In the genomic region with DNA sequence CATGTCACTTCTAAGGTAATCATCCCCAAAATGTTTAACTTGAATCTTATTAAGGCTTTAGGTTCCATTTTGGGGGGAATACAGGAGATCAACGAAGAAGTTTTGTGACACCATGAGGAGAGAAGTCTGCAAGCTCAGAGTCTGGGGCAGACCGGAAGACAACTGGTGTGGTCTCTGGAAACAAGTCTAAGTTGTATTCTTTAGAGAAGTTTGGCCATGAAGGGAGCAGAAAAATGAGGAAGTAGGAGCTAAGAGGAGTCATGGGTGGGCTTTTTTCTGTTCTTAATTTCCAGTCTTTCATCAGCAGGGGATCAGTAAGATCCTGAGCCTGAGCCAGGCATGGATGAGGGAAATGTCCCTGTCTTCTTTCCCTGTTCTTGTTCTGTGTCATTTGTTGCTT, we compare ENCODE assay signal across 27 cellular contexts. TPM values are rescaled to one million over a fixed set of nuclear protein-coding genes. Genes with fewer than 3 reads are reported as not detected.
DNase-seq lines count a peak whose midpoint lies in the region; ATAC-seq, FAIRE-seq and TF ChIP-seq lines count a peak whose summit lies in the region.
"Had no signal": no experiment of that assay in that cellular context is flagged by ENCODE, and none has a peak within 500 bp of the region (broad histone marks: within the 10 kb centered on the region; RNA-seq: fewer than 3 reads in every experiment).

No MANE protein-coding gene starts in this region.

- TF ChIP-seq POLR2A in K562 (conservative IDR thresholded peaks at IDR 0.05): no peak

- H2AFZ ChIP-seq in Karpas-422 (ENCODE audit: low read length): peak overlapping the region; percentile 51; the same call in 1 of the 2 replicates
- H2AFZ ChIP-seq in K562 (ENCODE audit: low read depth, low read length): peak overlapping the region; percentile 61

- H3K4me3 ChIP-seq in Karpas-422 (ENCODE audit: low read length) (no peak overlapping the region), K562 (no peak overlapping the region), upper lobe of right lung (no peak overlapping the region)
- H3K4me3 ChIP-seq: ascending aorta, esophagus muscularis mucosa, sigmoid colon, suprapubic skin had no signal

- DNase-seq in Karpas-422 (no peak), NOMO-1 treated with DMSO at 0.1 percent for 48 hours (lab: John Stamatoyannopoulos, UW; ENCODE audit: unreplicated experiment) (peak; percentile 78), K562 (ENCODE audit: extremely low read depth in 1 of 4, low spot score in 3 of 4) (no peak), upper lobe of right lung (no peak), T-helper 1 cell (no peak), NCI-H510A treated with DMSO at 0.1 percent for 48 hours (lab: John Stamatoyannopoulos, UW) (no peak)
- DNase-seq: activated CD4-positive, CD25-positive, alpha-beta regulatory T cell treated with anti-CD3 and anti-CD28 coated beads, Interleukin-2, amount 50 U/mL, for 72 hours; activated CD8-positive, alpha-beta T cell treated with anti-CD3 and anti-CD28 coated beads, Interleukin-2, amount 10 ng/mL, durations not matched to agents 7 days and 5 days; activated gamma-delta T cell; activated naive CD8-positive, alpha-beta T cell treated with anti-CD3 and anti-CD28 coated beads, Interleukin-2, amount 10 ng/mL, durations not matched to agents 7 days and 5 days; CD4-positive, alpha-beta T cell; cortex of kidney; EL; endodermal cell; foreskin keratinocyte; NCI-H1417; NCI-H2081; NCI-H2227 treated with DMSO at 0.1 percent for 48 hours; NCI-H774; SHP77; sigmoid colon; stimulated activated naive CD4-positive, alpha-beta T cell had no signal

- H3K9me3 ChIP-seq in Karpas-422 (ENCODE audit: low read length) (no peaks in the 10 kb centered on the region), K562 (replicated peaks; ENCODE audit: control insufficient read depth, insufficient read depth, low read depth, low read length) (no peaks in the 10 kb centered on the region), upper lobe of right lung (no peaks in the 10 kb centered on the region)
- H3K9me3 ChIP-seq: ascending aorta, esophagus muscularis mucosa, sigmoid colon, suprapubic skin had no signal

- no peaks in the 10 kb centered on the region for H3K79me2 ChIP-seq in Karpas-422 (ENCODE audit: low read length)
- no peaks in the 10 kb centered on the region for H3K79me2 ChIP-seq in K562 (ENCODE audit: control insufficient read depth, insufficient read depth, low read length)

- TF ChIP-seq RAD21 in K562 (CRISPR knock-in tag; conservative IDR thresholded peaks at IDR 0.05 in 1 of 2, IDR thresholded peaks at IDR 0.05 in 1 of 2): no peak

- H3K36me3 ChIP-seq in Karpas-422 (ENCODE audit: insufficient read depth, low read length): no peaks in the 10 kb centered on the region
- no peaks in the 10 kb centered on the region for H3K36me3 ChIP-seq in K562 (ENCODE audit: control insufficient read depth, insufficient read depth, low read length)
- no peaks in the 10 kb centered on the region for H3K36me3 ChIP-seq in upper lobe of right lung
- H3K36me3 ChIP-seq: esophagus muscularis mucosa, sigmoid colon, suprapubic skin had no signal

- intact Hi-C loops in K562 (cut with micrococcal nuclease): no loop called here
- intact Hi-C loops in upper lobe of right lung (cut with DNase I): no loop called here

- H3K9ac ChIP-seq in Karpas-422 (ENCODE audit: low read length) (no peak overlapping the region), K562 (ENCODE audit: insufficient read depth in 1 of 2, low read depth in 2 of 2, low read length in 2 of 2) (no peak overlapping the region)

- peak; percentile 29 for FAIRE-seq in K562 (lab: Jason Lieb, UNC)
- FAIRE-seq: HepG2 had no signal

- H3K27ac ChIP-seq in Karpas-422 (ENCODE audit: low read length) (no peak overlapping the region), K562 (ENCODE audit: extremely low read depth, low read depth, low read length) (no peak overlapping the region), upper lobe of right lung (no peak overlapping the region)
- H3K27ac ChIP-seq: ascending aorta, esophagus muscularis mucosa, foreskin keratinocyte, sigmoid colon, suprapubic skin had no signal

- no peaks in the 10 kb centered on the region for H3K9me2 ChIP-seq in Karpas-422 (replicated peaks; ENCODE audit: insufficient read depth, low read length)

- ATAC-seq in K562 (peak; percentile 37; the same call in 2 of the 3 replicates), upper lobe of right lung (peak; percentile 31), HG03469 (IDR thresholded peaks at IDR 0.05; ENCODE audit: unreplicated experiment) (no peak)
- ATAC-seq: activated CD8-positive, alpha-beta T cell treated with anti-CD3 and anti-CD28 coated beads, Interleukin-2, amount 10 ng/mL, durations not matched to agents 7 days and 5 days; foreskin keratinocyte; HepG2 had no signal

- CTCF ChIA-PET in K562 (lab: Yijun Ruan, JAX; ENCODE audit: low intra/inter-chr PET ratio): no interaction called here

- BruUV-seq in K562 (replicated peaks; lab: Mats Ljungman, UMichigan): no TSS peak

- H4K20me1 ChIP-seq in Karpas-422 (ENCODE audit: insufficient read depth, low read depth, low read length) (no peaks in the 10 kb centered on the region), K562 (replicated peaks; ENCODE audit: control insufficient read depth, insufficient read depth, low read length) (no peaks in the 10 kb centered on the region)

- H3K27me3 ChIP-seq in Karpas-422 (ENCODE audit: low read length) (no peaks in the 10 kb centered on the region), K562 (ENCODE audit: control insufficient read depth in 2 of 2, insufficient read depth in 2 of 2, low read length in 2 of 2) (no peaks in the 10 kb centered on the region), upper lobe of right lung (no peaks in the 10 kb centered on the region)
- H3K27me3 ChIP-seq: ascending aorta, esophagus muscularis mucosa, foreskin keratinocyte, sigmoid colon, suprapubic skin had no signal

- 38% methylated on average over 2 of the region's 2 CpGs for WGBS in K562 (ENCODE audit: insufficient coverage, low coverage, missing lambda C conversion rate)

- in situ Hi-C loops in K562 (cut with MboI): no loop called here

- H3K4me2 ChIP-seq in Karpas-422 (ENCODE audit: low read depth, low read length, poor library complexity, severe bottlenecking): no peak overlapping the region
- no peak overlapping the region for H3K4me2 ChIP-seq in K562 (ENCODE audit: insufficient read depth, low read length)

- no peak for TF ChIP-seq EP300 in K562 (IDR thresholded peaks at IDR 0.05; ENCODE audit: low read length)

- POLR2A ChIA-PET in K562 (lab: Yijun Ruan, JAX): no interaction called here

- no peaks in the 10 kb centered on the region for H3K9me1 ChIP-seq in K562 (ENCODE audit: control insufficient read depth, insufficient read depth, low read length)

- no peak for TF ChIP-seq CTCF in K562 (IDR thresholded peaks at IDR 0.05 in 2 of 3, conservative IDR thresholded peaks at IDR 0.05 in 1 of 3; ENCODE audit: insufficient read depth in 2 of 3, low read depth in 1 of 3, low read length in 3 of 3)
- TF ChIP-seq CTCF in upper lobe of right lung (IDR thresholded peaks at IDR 0.05): no peak

- peaks cover 22% of the 10 kb centered on the region for H3K4me1 ChIP-seq in Karpas-422 (ENCODE audit: low read length)
- no peaks in the 10 kb centered on the region for H3K4me1 ChIP-seq in K562 (replicated peaks in 1 of 2; ENCODE audit: control insufficient read depth in 2 of 2, insufficient read depth in 2 of 2, low read length in 2 of 2)
- H3K4me1 ChIP-seq in upper lobe of right lung: no peaks in the 10 kb centered on the region
- H3K4me1 ChIP-seq: ascending aorta, esophagus muscularis mucosa, foreskin keratinocyte, sigmoid colon, suprapubic skin had no signal

TF ChIP-seq in K562, 482 proteins besides CTCF, POLR2A, EP300 and RAD21 (continues in another document):
- peak; percentile 66 for TF ChIP-seq SPI1 (IDR thresholded peaks at IDR 0.05; ENCODE audit: borderline replicate concordance, low read depth, low read length)
- TF ChIP-seq, protein P1, sequence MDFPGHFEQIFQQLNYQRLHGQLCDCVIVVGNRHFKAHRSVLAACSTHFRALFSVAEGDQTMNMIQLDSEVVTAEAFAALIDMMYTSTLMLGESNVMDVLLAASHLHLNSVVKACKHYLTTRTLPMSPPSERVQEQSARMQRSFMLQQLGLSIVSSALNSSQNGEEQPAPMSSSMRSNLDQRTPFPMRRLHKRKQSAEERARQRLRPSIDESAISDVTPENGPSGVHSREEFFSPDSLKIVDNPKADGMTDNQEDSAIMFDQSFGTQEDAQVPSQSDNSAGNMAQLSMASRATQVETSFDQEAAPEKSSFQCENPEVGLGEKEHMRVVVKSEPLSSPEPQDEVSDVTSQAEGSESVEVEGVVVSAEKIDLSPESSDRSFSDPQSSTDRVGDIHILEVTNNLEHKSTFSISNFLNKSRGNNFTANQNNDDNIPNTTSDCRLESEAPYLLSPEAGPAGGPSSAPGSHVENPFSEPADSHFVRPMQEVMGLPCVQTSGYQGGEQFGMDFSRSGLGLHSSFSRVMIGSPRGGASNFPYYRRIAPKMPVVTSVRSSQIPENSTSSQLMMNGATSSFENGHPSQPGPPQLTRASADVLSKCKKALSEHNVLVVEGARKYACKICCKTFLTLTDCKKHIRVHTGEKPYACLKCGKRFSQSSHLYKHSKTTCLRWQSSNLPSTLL (IDR thresholded peaks at IDR 0.05): no peak
- no peak for TF ChIP-seq CHD1 (IDR thresholded peaks at IDR 0.05; ENCODE audit: low read length)
- no peak for TF ChIP-seq TRIM24 (IDR thresholded peaks at IDR 0.05)

RNA-seq across cellular contexts. Expression of a gene that starts 35.8 kb away (rescaled TPM):
- total RNA-seq in Karpas-422 (2014; rRNA removed; shearing (Covaris generic); ENCODE audit: low replicate concordance): 56.6 and 164 TPM in 2 replicates
- 108 and 331 TPM in 2 replicates for total RNA-seq in K562 (2011; cell fraction: chromatin; rRNA removed; ENCODE audit: low replicate concordance)
- total RNA-seq in K562 (2011; cell fraction: nucleolus; rRNA removed): 49.7 and 67.6 TPM in 2 replicates
- 113 and 152 TPM in 2 replicates for total RNA-seq in K562 (2011; cell fraction: nucleoplasm; rRNA removed)
- total RNA-seq in K562 (2014; rRNA removed) (13.4 and 16.7 TPM in 2 replicates), K562 (2014; rRNA removed; fragmentation: Illumina TruSeq; extraction: Trizol) (26.3 TPM in 2 replicates), K562 (2015; rRNA removed; fragmentation: Illumina TruSeq; extraction: Trizol) (24.3 and 24.6 TPM in 2 replicates), K562 (2021) (36.5 and 41.9 TPM in 2 replicates), upper lobe of right lung (61.6 TPM)
- polyA plus RNA-seq in K562 (2011; rRNA removed) (16.7 and 29.3 TPM in 2 replicates), K562 (2014; fragmentation: Illumina TruSeq; extraction: Trizol) (23.9 and 30.8 TPM in 2 replicates), K562 (2014; fragmentation: Nextera tagmentation; extraction: Ambion mirVana) (1 to 10 TPM; 3.4 to 7.5 TPM), K562 (2014; rRNA removed) (14.0 and 15.4 TPM in 2 replicates)
- 16.4 and 18.7 TPM in 2 replicates for polyA plus RNA-seq in K562 (2011; cell fraction: cytosol; rRNA removed)
- polyA plus RNA-seq in K562 (2011; cell fraction: nucleus; rRNA removed): 41.9 and 61.1 TPM in 2 replicates
- 16.3 and 16.9 TPM in 2 replicates for polyA plus RNA-seq in K562 (2012)
- 132 and 170 TPM in 2 replicates for polyA minus RNA-seq in K562 (2011; rRNA and poly(A)+ RNA removed)
- 35.1 and 79.9 TPM in 2 replicates for polyA minus RNA-seq in K562 (2011; cell fraction: cytosol; rRNA and poly(A)+ RNA removed)
- 84.1 and 101 TPM in 2 replicates for polyA minus RNA-seq in K562 (2011; cell fraction: nucleus; rRNA and poly(A)+ RNA removed)
